In the genomic region with DNA sequence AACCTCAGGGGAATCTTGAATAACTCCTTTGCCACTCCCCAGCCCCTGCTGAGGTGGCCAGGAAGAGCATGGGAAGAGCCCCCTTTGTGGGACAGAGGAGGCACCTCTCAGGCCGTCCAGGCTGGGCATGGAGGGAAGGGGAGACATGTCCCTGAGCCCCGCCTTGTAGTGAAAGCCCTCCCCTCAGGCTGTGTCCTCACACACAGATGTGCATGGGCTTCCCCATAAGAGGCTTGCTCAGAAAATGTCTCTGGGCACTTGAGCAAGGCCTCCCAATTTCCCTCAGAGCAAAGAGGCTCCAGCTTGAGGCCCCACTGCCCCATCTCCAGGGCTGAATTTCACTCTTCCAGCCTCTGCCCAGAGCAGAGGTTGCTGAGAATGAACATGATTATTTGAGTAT, we compare ENCODE assay signal across 19 cellular contexts. TPM values are rescaled to one million over a fixed set of nuclear protein-coding genes. Genes with fewer than 3 reads are reported as not detected.
DNase-seq lines count a peak whose midpoint lies in the region; ATAC-seq and TF ChIP-seq lines count a peak whose summit lies in the region.
"Had no signal": no experiment of that assay in that cellular context is flagged by ENCODE, and none has a peak within 500 bp of the region (broad histone marks: within the 10 kb centered on the region; RNA-seq: fewer than 3 reads in every experiment).

No MANE protein-coding gene starts in this region.

- H2AK5ac ChIP-seq in mesenchymal stem cell (ENCODE audit: low read length, severe bottlenecking): no peak overlapping the region

- peak overlapping the region; percentile 6 to 24 for H2BK12ac ChIP-seq in mesenchymal stem cell (ENCODE audit: low read length in 2 of 2)

- H3K27ac ChIP-seq in BLaER1 treated with 17β-estradiol and CSF1 and Interleukin-3, amounts not matched to agents 10 nM and 100 nM: peak overlapping the region in 9 of 11 experiments; percentile 72 to 88 (median 81); a peak in 17 of 22 replicates
- H3K27ac ChIP-seq in KOPT-K1 (ENCODE audit: low read depth, low read length, poor library complexity, severe bottlenecking) (peak overlapping the region; percentile 96), mesenchymal stem cell (ENCODE audit: low read length, poor library complexity, severe bottlenecking) (no peak overlapping the region), esophagus squamous epithelium (no peak overlapping the region)

- no peak overlapping the region for H3K18ac ChIP-seq in mesenchymal stem cell (ENCODE audit: low read depth in 1 of 2, low read length in 2 of 2)

- no peak overlapping the region for H2AFZ ChIP-seq in mesenchymal stem cell (ENCODE audit: low read depth, low read length)

- no peak overlapping the region for H3K14ac ChIP-seq in mesenchymal stem cell (ENCODE audit: low read length in 2 of 2)

- 88% methylated on average over 2 of the region's 2 CpGs for WGBS in mesenchymal stem cell
- WGBS in esophagus squamous epithelium, 2 donors: no CpG with 5 or more reads among the region's 2 CpGs

- H3K4ac ChIP-seq in mesenchymal stem cell (ENCODE audit: low read depth in 1 of 2, low read length in 2 of 2): no peak overlapping the region

- no peak overlapping the region for H2BK5ac ChIP-seq in mesenchymal stem cell (ENCODE audit: low read depth, low read length, poor library complexity, severe bottlenecking)

- H4K20me1 ChIP-seq in BLaER1 treated with 17β-estradiol and CSF1 and Interleukin-3, amounts not matched to agents 10 nM and 100 nM: no peaks in the 10 kb centered on the region; a peak in 1 of 22 replicates

- H3K23ac ChIP-seq in mesenchymal stem cell (ENCODE audit: low read length in 2 of 2): no peak overlapping the region

- H3K9ac ChIP-seq in BLaER1 treated with 17β-estradiol and CSF1 and Interleukin-3, amounts not matched to agents 10 nM and 100 nM: peak overlapping the region in 6 of 11 experiments; percentile 8 to 72 (median 40); a peak in 7 of 22 replicates
- no peak overlapping the region for H3K9ac ChIP-seq in mesenchymal stem cell (ENCODE audit: low read length)

- no peaks in the 10 kb centered on the region for H3K79me1 ChIP-seq in mesenchymal stem cell (replicated peaks; ENCODE audit: low read length, poor library complexity, severe bottlenecking)

- TF ChIP-seq CTCF in esophagus squamous epithelium (IDR thresholded peaks at IDR 0.05): no peak

- no peak for TF ChIP-seq POLR2A in esophagus squamous epithelium (IDR thresholded peaks at IDR 0.05)

- H3K27me3 ChIP-seq in BLaER1 treated with 17β-estradiol and CSF1 and Interleukin-3, amounts not matched to agents 10 nM and 100 nM: no peaks in the 10 kb centered on the region
- peaks cover 46 to 76% of the 10 kb centered on the region in 2 experiments for H3K27me3 ChIP-seq in mesenchymal stem cell (ENCODE audit: control insufficient read depth in 1 of 2, insufficient read depth in 1 of 2, low read length in 2 of 2)
- no peaks in the 10 kb centered on the region for H3K27me3 ChIP-seq in esophagus squamous epithelium
- H3K27me3 ChIP-seq: BE2C had no signal

- H3K4me1 ChIP-seq in BLaER1 treated with 17β-estradiol and CSF1 and Interleukin-3, amounts not matched to agents 10 nM and 100 nM: peaks cover 44 to 60% (median 48%) of the 10 kb centered on the region in 10 experiments
- H3K4me1 ChIP-seq in mesenchymal stem cell (ENCODE audit: control insufficient read depth, insufficient read depth, low read depth, low read length) (peaks cover 13% of the 10 kb centered on the region), esophagus squamous epithelium (peaks cover 0 to 11% (median 0%) of the 10 kb centered on the region in 3 donors)
- H3K4me1 ChIP-seq: BE2C had no signal

- no peaks in the 10 kb centered on the region for H3K9me3 Mint-ChIP-seq in natural killer cell treated with Interleukin-12 subunit alpha and Interleukin-12 subunit beta and Interleukin-15 and Interleukin-18, amount 100 ng/mL, for 72 hours
- H3K9me3 Mint-ChIP-seq: CD8-positive, alpha-beta T cell had no signal

- peaks cover 0 to 8% (median 0%) of the 10 kb centered on the region in 11 experiments; a peak in 1 of 22 replicates for H3K36me3 ChIP-seq in BLaER1 treated with 17β-estradiol and CSF1 and Interleukin-3, amounts not matched to agents 10 nM and 100 nM
- H3K36me3 ChIP-seq in KOPT-K1 (ENCODE audit: insufficient read depth, low read length) (peaks cover 11% of the 10 kb centered on the region; the same call in 1 of the 2 replicates), mesenchymal stem cell (ENCODE audit: control insufficient read depth in 1 of 2, insufficient read depth in 2 of 2, low read depth in 1 of 2, low read length in 2 of 2) (no peaks in the 10 kb centered on the region), esophagus squamous epithelium (no peaks in the 10 kb centered on the region)
- H3K36me3 ChIP-seq: BE2C had no signal

- H3K27ac Mint-ChIP-seq in natural killer cell treated with Interleukin-12 subunit alpha and Interleukin-12 subunit beta and Interleukin-15 and Interleukin-18, amount 100 ng/mL, for 72 hours: no peak overlapping the region
- H3K27ac Mint-ChIP-seq: CD8-positive, alpha-beta T cell; HFFc6 had no signal

- H3K27me3 Mint-ChIP-seq in natural killer cell treated with Interleukin-12 subunit alpha and Interleukin-12 subunit beta and Interleukin-15 and Interleukin-18, amount 100 ng/mL, for 72 hours: peaks cover 0 to 7% of the 10 kb centered on the region in 2 donors

- H3K4me3 Mint-ChIP-seq in natural killer cell treated with Interleukin-12 subunit alpha and Interleukin-12 subunit beta and Interleukin-15 and Interleukin-18, amount 100 ng/mL, for 72 hours: no peak overlapping the region
- H3K4me3 Mint-ChIP-seq: CD8-positive, alpha-beta T cell; HFFc6 had no signal

- peak overlapping the region; percentile 69 to 93 (median 86) for H3K4me2 ChIP-seq in BLaER1 treated with 17β-estradiol and CSF1 and Interleukin-3, amounts not matched to agents 10 nM and 100 nM
- H3K4me2 ChIP-seq in mesenchymal stem cell (ENCODE audit: low read length, poor library complexity, severe bottlenecking): no peak overlapping the region

- DNase-seq in mesenchymal stem cell (no peak), posterior vena cava (ENCODE audit: low spot score) (peak; percentile 35), NCI-H774 (lab: John Stamatoyannopoulos, UW) (no peak), esophagus squamous epithelium (lab: John Stamatoyannopoulos, UW) (no peak)
- DNase-seq in natural killer cell treated with Interleukin-12 subunit alpha and Interleukin-12 subunit beta and Interleukin-15 and Interleukin-18, amount 100 ng/mL, for 72 hours (ENCODE audit: low spot score): no peak
- DNase-seq: ACHN; BE2C; CD8-positive, alpha-beta T cell; DMS 273 treated with DMSO at 0.1 percent for 48 hours; DMS53; GOT3; H7; HFFc6; KG1 had no signal

- H2BK15ac ChIP-seq in mesenchymal stem cell (ENCODE audit: low read depth, poor library complexity, severe bottlenecking): no peak overlapping the region

- H3K4me1 Mint-ChIP-seq in natural killer cell treated with Interleukin-12 subunit alpha and Interleukin-12 subunit beta and Interleukin-15 and Interleukin-18, amount 100 ng/mL, for 72 hours (ENCODE audit: low read depth in 2 of 2): peaks cover 10 to 17% of the 10 kb centered on the region in 2 donors

- H4K8ac ChIP-seq in mesenchymal stem cell (ENCODE audit: low read length): no peak overlapping the region

- H3K4me3 ChIP-seq in BLaER1 treated with 17β-estradiol and CSF1 and Interleukin-3, amounts not matched to agents 10 nM and 100 nM: no peak overlapping the region
- H3K4me3 ChIP-seq in mesenchymal stem cell (ENCODE audit: insufficient read depth in 1 of 2, low read depth in 1 of 2, low read length in 2 of 2) (no peak overlapping the region), esophagus squamous epithelium (no peak overlapping the region)

- ATAC-seq in natural killer cell treated with Interleukin-12 subunit alpha and Interleukin-12 subunit beta and Interleukin-15 and Interleukin-18, amount 100 ng/mL, for 72 hours: no peak
- ATAC-seq: CD8-positive, alpha-beta T cell; HCT116 had no signal

- H3K9me3 ChIP-seq in BLaER1 treated with 17β-estradiol and CSF1 and Interleukin-3, amounts not matched to agents 10 nM and 100 nM (replicated peaks in 1 of 11): peaks cover 14 to 26% (median 18%) of the 10 kb centered on the region in 11 experiments
- peaks cover 15% of the 10 kb centered on the region for H3K9me3 ChIP-seq in KOPT-K1 (ENCODE audit: insufficient read depth, low read length, poor library complexity, severe bottlenecking)
- H3K9me3 ChIP-seq in mesenchymal stem cell (ENCODE audit: control insufficient read depth, low read length): peaks cover 6% of the 10 kb centered on the region
- no peaks in the 10 kb centered on the region for H3K9me3 ChIP-seq in esophagus squamous epithelium
- H3K9me3 ChIP-seq: BE2C had no signal

- intact Hi-C loops in posterior vena cava (cut with DNase I): no loop called here
- intact Hi-C loops in esophagus squamous epithelium (cut with DNase I): no loop called here

- H4K91ac ChIP-seq in mesenchymal stem cell (ENCODE audit: low read length): no peak overlapping the region

- H3K36me3 Mint-ChIP-seq in natural killer cell treated with Interleukin-12 subunit alpha and Interleukin-12 subunit beta and Interleukin-15 and Interleukin-18, amount 100 ng/mL, for 72 hours: no peaks in the 10 kb centered on the region
- H3K36me3 Mint-ChIP-seq: CD8-positive, alpha-beta T cell had no signal

- no peak overlapping the region for H2BK120ac ChIP-seq in mesenchymal stem cell (ENCODE audit: low read depth, low read length)

RNA-seq across cellular contexts. Expression of a gene that starts 3.8 kb away (rescaled TPM):
- 0.23 TPM for polyA plus RNA-seq in mesenchymal stem cell (2013, experiment 1 of 2)
- polyA plus RNA-seq in mesenchymal stem cell (2013, experiment 2 of 2): 0.11 TPM
- total RNA-seq in posterior vena cava: not detected
- not detected for total RNA-seq in natural killer cell treated with Interleukin-12 subunit alpha and Interleukin-12 subunit beta and Interleukin-15 and Interleukin-18, amount 100 ng/mL, for 72 hours
- total RNA-seq in esophagus squamous epithelium: not detected
- total RNA-seq: A172; CD8-positive, alpha-beta T cell; H7; HFFc6; HT-29 had no signal

RNA-seq across cellular contexts. Expression of a gene that starts 44.7 kb away (rescaled TPM):
- 30.8 TPM for polyA plus RNA-seq in mesenchymal stem cell (2013, experiment 1 of 2)
- 30.3 TPM for polyA plus RNA-seq in mesenchymal stem cell (2013, experiment 2 of 2)
- total RNA-seq in posterior vena cava: 10 to 100 TPM; 15.5 to 37.9 TPM
- total RNA-seq in natural killer cell treated with Interleukin-12 subunit alpha and Interleukin-12 subunit beta and Interleukin-15 and Interleukin-18, amount 100 ng/mL, for 72 hours: 10 to 100 TPM in 1 of 2 donors, 1 to 10 TPM in 1; 9.3 to 44.9 TPM
- 10 to 100 TPM in 1 of 4 donors, 1 to 10 TPM in 3; 1.7 to 22.5 (median 7.4) TPM for total RNA-seq in esophagus squamous epithelium

Comparison
In these comparisons a context has a peak if more than half of its experiments do, and no peak if none do; other contexts are left out.
1. H3K27ac ChIP-seq: peak in BLaER1 treated with 17β-estradiol and CSF1 and Interleukin-3, amounts not matched to agents 10 nM and 100 nM (9 of 11) and KOPT-K1 (single experiment); none in mesenchymal stem cell (single experiment) and esophagus squamous epithelium (0 of 4).